In genomic region chr6:10558575-10558974, GRCh38 we compare ENCODE assay signal across 12 cellular contexts. TPM values are rescaled to one million over a fixed set of nuclear protein-coding genes. Genes with fewer than 3 reads are reported as not detected.
DNase-seq lines count a peak whose midpoint lies in the region; ATAC-seq and TF ChIP-seq lines count a peak whose summit lies in the region.
"Had no signal": no experiment of that assay in that cellular context is flagged by ENCODE, and none has a peak within 500 bp of the region (broad histone marks: within the 10 kb centered on the region; RNA-seq: fewer than 3 reads in every experiment).

No MANE protein-coding gene starts in this region.

- H3K27me3 ChIP-seq in HUES64 (ENCODE audit: insufficient read depth, low read length), result no peaks in the 10 kb centered on the region
- H3K27me3 ChIP-seq in iPS DF 6.9 (ENCODE audit: control insufficient read depth, insufficient read depth, low read length), result no peaks in the 10 kb centered on the region
- no peaks in the 10 kb centered on the region for H3K27me3 ChIP-seq in uterus
- H3K27me3 ChIP-seq: foreskin keratinocyte, SJSA1 had no signal

- intact Hi-C loops in uterus (cut with DNase I; ENCODE audit: low total_unique reads), result no loop called here

- no peak for TF ChIP-seq POLR2A in uterus (IDR thresholded peaks at IDR 0.05)

- TF ChIP-seq CTCF in uterus (IDR thresholded peaks at IDR 0.05), result no peak

- H3K36me3 ChIP-seq in HUES64 (ENCODE audit: insufficient read depth, low read length) (peaks cover 18% of the 10 kb centered on the region; the same call in 1 of the 2 replicates), iPS DF 6.9 (ENCODE audit: control insufficient read depth, insufficient read depth, low read length) (0 out of 2 replicates have a peak, but pooled peaks cover 2% of the 10 kb centered on the region), uterus (no peaks in the 10 kb centered on the region)

- peak overlapping the region; percentile 53 for H3K9ac ChIP-seq in HUES64 (ENCODE audit: low read depth, low read length)

- 5% methylated on average over 8 of the region's 9 CpGs for WGBS in HUES64
- no CpG with 5 or more reads among the region's 9 CpGs for WGBS in iPS DF 6.9 (ENCODE audit: insufficient coverage, insufficient read length)

- H3K4me3 ChIP-seq in HUES64 (ENCODE audit: low read length) (peak overlapping the region; percentile 66), iPS DF 6.9 (ENCODE audit: low read length) (peak overlapping the region; percentile 37; the same call in 1 of the 2 replicates), uterus (no peak overlapping the region)
- H3K4me3 ChIP-seq: SJSA1 had no signal

- H3K27ac ChIP-seq in HUES64 (ENCODE audit: low read depth, low read length), result peak overlapping the region; percentile 72; the same call in 1 of the 2 replicates
- H3K27ac ChIP-seq in iPS DF 6.9 (ENCODE audit: low read length), result no peak overlapping the region
- H3K27ac ChIP-seq in uterus, result no peak overlapping the region
- H3K27ac ChIP-seq: foreskin keratinocyte, SJSA1 had no signal

- ATAC-seq in esophagus mucosa, result no peak
- ATAC-seq: activated CD4-positive, CD25-positive, alpha-beta regulatory T cell treated with anti-CD3 and anti-CD28 coated beads, Interleukin-2, amount 50 U/mL, for 24 hours; foreskin keratinocyte had no signal

- H3K4me1 ChIP-seq in HUES64 (ENCODE audit: insufficient read depth, low read length) (peaks cover 56% of the 10 kb centered on the region), iPS DF 6.9 (ENCODE audit: control insufficient read depth, insufficient read depth, low read length) (no peaks in the 10 kb centered on the region), uterus (no peaks in the 10 kb centered on the region)
- H3K4me1 ChIP-seq: foreskin keratinocyte had no signal

- peak; percentile 95 for DNase-seq in NCI-H69 (lab: John Stamatoyannopoulos, UW)
- no peak for DNase-seq in iPS DF 6.9 (ENCODE audit: low read depth, low spot score)
- DNase-seq in putamen (ENCODE audit: low spot score), result peak; percentile 18
- DNase-seq in uterus, result no peak
- no peak for DNase-seq in activated CD8-positive, alpha-beta memory T cell treated with anti-CD3 and anti-CD28 coated beads, Interleukin-2, amount 50 U/mL, for 4 hours
- DNase-seq: foreskin keratinocyte, naive B cell, NCI-H1694 treated with DMSO at 0.1 percent for 48 hours had no signal

- H3K9me3 ChIP-seq in HUES64 (ENCODE audit: insufficient read depth, low read depth, low read length) (no peaks in the 10 kb centered on the region), iPS DF 6.9 (ENCODE audit: control insufficient read depth, insufficient read depth, low read length) (no peaks in the 10 kb centered on the region), uterus (no peaks in the 10 kb centered on the region)
- H3K9me3 ChIP-seq: SJSA1 had no signal

RNA-seq across cellular contexts. Expression of gene GCNT2, which starts 37.4 kb away (rescaled TPM):
- 34.1 TPM for polyA plus RNA-seq in HUES64 (2013, experiment 1 of 2)
- 28.8 TPM for polyA plus RNA-seq in HUES64 (2013, experiment 2 of 2)
- total RNA-seq in uterus (10 to 100 TPM in 2 of 4 donors, 1 to 10 TPM in 2; 7.8 to 16.2 (median 10.9) TPM), esophagus mucosa (8.1 TPM)

Comparison
In these comparisons a context has a peak if more than half of its experiments do, and no peak if none do; other contexts are left out.
1. H3K4me3 ChIP-seq: peak in HUES64 (single experiment) and iPS DF 6.9 (single experiment); none in uterus (0 of 2).
2. DNase-seq: peak in NCI-H69 (single experiment) and putamen (single experiment); none in iPS DF 6.9 (single experiment), uterus (0 of 2) and activated CD8-positive, alpha-beta memory T cell treated with anti-CD3 and anti-CD28 coated beads, Interleukin-2, amount 50 U/mL, for 4 hours (single experiment).